ENCODE assay signal across 1 cellular context in genomic region chrX:14872851-14873675, GRCh38.
TF ChIP-seq lines count a peak whose summit lies in the region.

Gene FANCB (minus strand): TSS chrX:14873069. CDS start chrX:14865510, 7,559 bp downstream.
Gene MOSPD2 (plus strand): TSS chrX:14873421. CDS start chrX:14873529, 108 bp downstream.

TF ChIP-seq in K562, 482 proteins besides CTCF, POLR2A, EP300 and RAD21 (continued from another document and continues in another):
- TF ChIP-seq SAP30 (IDR thresholded peaks at IDR 0.05; ENCODE audit: borderline replicate concordance, insufficient read depth, low read depth, low read length, poor library complexity, severe bottlenecking) (peak; percentile 87), BMI1 (IDR thresholded peaks at IDR 0.05; ENCODE audit: low read length) (no peak), TOE1 (IDR thresholded peaks at IDR 0.05; ENCODE audit: borderline replicate concordance) (peak; percentile 56; the same call in 1 of the 2 replicates), TOE1 (CRISPR knock-in tag; IDR thresholded peaks at IDR 0.05; ENCODE audit: borderline replicate concordance, low read depth) (no peak), POLR3G (IDR thresholded peaks at IDR 0.05; ENCODE audit: extremely low read depth, insufficient read length, insufficient replicate concordance) (no peak), PATZ1 (CRISPR knock-in tag; IDR thresholded peaks at IDR 0.05; ENCODE audit: borderline replicate concordance) (no peak), HMG20B (CRISPR knock-in tag; IDR thresholded peaks at IDR 0.05) (no peak), NCOA2 (IDR thresholded peaks at IDR 0.05; ENCODE audit: partially characterized antibody in 2 of 2) (no peak), HNRNPLL (IDR thresholded peaks at IDR 0.05; ENCODE audit: low read depth, low read length, poor library complexity, severe bottlenecking) (peak; percentile 60), MIER1 (IDR thresholded peaks at IDR 0.05; ENCODE audit: low read depth) (no peak), ARID3B (CRISPR knock-in tag; IDR thresholded peaks at IDR 0.05; ENCODE audit: borderline replicate concordance) (no peak), PHF8 (IDR thresholded peaks at IDR 0.05; ENCODE audit: borderline replicate concordance, low read length) (peak; percentile 71; the same call in 1 of the 2 replicates), IFI16 (CRISPR knock-in tag; IDR thresholded peaks at IDR 0.05) (no peak), HES1 (IDR thresholded peaks at IDR 0.05; ENCODE audit: low read depth) (no peak), CREB3L1 (IDR thresholded peaks at IDR 0.05; ENCODE audit: borderline replicate concordance, low read depth) (0 out of 2 replicates have a peak, but pooled peaks have one; percentile 12), TFAP4 (CRISPR knock-in tag; IDR thresholded peaks at IDR 0.05; ENCODE audit: borderline replicate concordance) (peak; percentile 66), ZNF398 (CRISPR knock-in tag; IDR thresholded peaks at IDR 0.05) (no peak), MXI1 (IDR thresholded peaks at IDR 0.05; ENCODE audit: low read depth, low read length) (no peak), CBX5 (IDR thresholded peaks at IDR 0.05; ENCODE audit: borderline replicate concordance, low read depth) (no peak), CBX8 (IDR thresholded peaks at IDR 0.05; ENCODE audit: borderline replicate concordance, extremely low read depth, low read depth, low read length, poor library complexity, severe bottlenecking) (no peak), HINFP (tag; conservative IDR thresholded peaks at IDR 0.05; ENCODE audit: low read depth) (no peak), ESRRB (CRISPR knock-in tag; IDR thresholded peaks at IDR 0.05; ENCODE audit: borderline replicate concordance) (no peak), SRSF7 (optimal IDR thresholded peaks at IDR 0.05; ENCODE audit: low read depth, low read length) (no peak), MAX (CRISPR knock-in tag; IDR thresholded peaks at IDR 0.05) (peak; percentile 51), E2F4 (CRISPR knock-in tag; IDR thresholded peaks at IDR 0.05; ENCODE audit: low read depth) (peak; percentile 97), RAD51 (IDR thresholded peaks at IDR 0.05; ENCODE audit: borderline replicate concordance, low read depth) (peak; percentile 40; the same call in 1 of the 2 replicates), NFE2L1 (tag; IDR thresholded peaks at IDR 0.05; ENCODE audit: borderline replicate concordance, low read depth) (no peak), KDM1A (IDR thresholded peaks at IDR 0.05) (no peak), UBTF (IDR thresholded peaks at IDR 0.05; ENCODE audit: borderline replicate concordance in 1 of 2, low read depth in 2 of 2, low read length in 2 of 2) (no peak), ZKSCAN1 (IDR thresholded peaks at IDR 0.05; ENCODE audit: low read depth, low read length) (no peak), SRF (CRISPR knock-in tag; IDR thresholded peaks at IDR 0.05) (peak in 1 of 2 experiments; percentile 69; a peak in 1 of 4 replicates), RNF2 (IDR thresholded peaks at IDR 0.05) (no peak), FUS (optimal IDR thresholded peaks at IDR 0.05; ENCODE audit: low read depth, low read length) (no peak), ATF6 (CRISPR knock-in tag; IDR thresholded peaks at IDR 0.05) (no peak), HNRNPUL1 (IDR thresholded peaks at IDR 0.05; ENCODE audit: low read length) (no peak), NCOR1 (IDR thresholded peaks at IDR 0.05) (no peak), PHTF2 (CRISPR knock-in tag; IDR thresholded peaks at IDR 0.05) (no peak), SP2 (IDR thresholded peaks at IDR 0.05; ENCODE audit: extremely low read depth, low read depth, low read length, poor library complexity, severe bottlenecking) (peak; percentile 19), SNRNP70 (optimal IDR thresholded peaks at IDR 0.05; ENCODE audit: low read depth, low read length) (no peak), GABPB1 (CRISPR knock-in tag; IDR thresholded peaks at IDR 0.05) (peak; percentile 81), SMARCE1 (IDR thresholded peaks at IDR 0.05) (no peak), XRCC4 (IDR thresholded peaks at IDR 0.05; ENCODE audit: extremely low read depth, insufficient read depth, insufficient read length) (no peak), KAT8 (IDR thresholded peaks at IDR 0.05; ENCODE audit: low read depth) (no peak), ZNF57 (CRISPR knock-in tag; IDR thresholded peaks at IDR 0.05) (no peak), USF2 (CRISPR knock-in tag; IDR thresholded peaks at IDR 0.05) (peak; percentile 48), EZH2 (IDR thresholded peaks at IDR 0.05; ENCODE audit: borderline replicate concordance, low read depth, low read length) (no peak), TAF9B (IDR thresholded peaks at IDR 0.05; ENCODE audit: partially characterized antibody) (no peak), E2F3 (CRISPR knock-in tag; IDR thresholded peaks at IDR 0.05) (no peak; the same call in 1 of the 2 replicates), HMGN3 (IDR thresholded peaks at IDR 0.05; ENCODE audit: borderline replicate concordance, extremely low read depth, insufficient read length, low read depth, low read length) (no peak), FOXJ2 (tag; IDR thresholded peaks at IDR 0.05) (no peak)
